ENCODE assay signal across 22 cellular contexts in the genomic region with DNA sequence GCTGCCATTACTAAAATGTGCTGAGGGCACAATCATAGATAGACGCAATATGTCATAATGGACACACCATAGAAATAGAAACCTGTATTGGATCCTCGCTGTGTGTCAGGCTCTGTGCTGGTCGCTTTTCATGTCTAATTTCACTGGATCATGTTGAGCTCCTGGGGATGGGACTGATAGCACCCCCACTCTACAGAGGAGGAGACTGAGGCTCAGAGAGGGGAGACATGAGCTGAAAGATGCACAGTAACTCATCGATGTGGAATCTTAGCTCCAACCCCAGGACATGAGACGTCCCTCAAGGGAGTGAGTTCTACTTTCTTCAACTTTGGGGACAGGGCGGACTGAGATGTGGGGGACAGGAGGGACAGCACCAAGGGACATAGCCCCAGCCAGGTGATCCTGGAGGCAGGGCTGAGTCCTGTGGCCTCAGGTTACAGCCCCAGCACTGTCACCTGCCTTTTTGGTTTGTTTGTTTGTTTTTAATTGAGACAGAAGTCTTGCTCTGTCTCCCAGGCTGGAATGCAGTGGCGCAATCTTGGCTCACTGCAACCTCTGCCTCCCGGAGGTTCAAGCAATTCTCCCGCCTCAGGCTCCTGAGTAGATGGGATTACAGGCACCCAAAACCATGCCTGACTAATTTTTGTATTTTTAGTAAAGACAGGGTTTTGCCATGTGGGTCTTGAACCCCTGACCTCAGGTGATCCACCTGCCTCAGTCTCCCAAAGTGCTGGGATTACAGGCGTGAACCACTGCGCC. TPM values are rescaled to one million over a fixed set of nuclear protein-coding genes. Genes with fewer than 3 reads are reported as not detected.
DNase-seq lines count a peak whose midpoint lies in the region; ATAC-seq and TF ChIP-seq lines count a peak whose summit lies in the region.
"Had no signal": no experiment of that assay in that cellular context is flagged by ENCODE, and none has a peak within 500 bp of the region (broad histone marks: within the 10 kb centered on the region; RNA-seq: fewer than 3 reads in every experiment).

No MANE protein-coding gene starts in this region.

- POLR2A ChIA-PET in MCF 10A (lab: Yijun Ruan, JAX) (interaction anchor here (0.9 to 7.1 kb wide), 5 partner anchors 9 to 83 kb away, joined by 3 to 153 read pairs (median 7); a partner anchor contains a TSS), WTC11 (lab: Charles Lee) (no interaction called here)

- no peak overlapping the region for H3K4me3 ChIP-seq in mammary epithelial cell (replicated peaks in 1 of 3; ENCODE audit: insufficient read depth in 1 of 3, low read depth in 2 of 3, low read length in 3 of 3)
- H3K4me3 ChIP-seq in spleen = no peak overlapping the region
- H3K4me3 ChIP-seq: GM12878 had no signal

- H3K4me1 Mint-ChIP-seq in MCF 10A (ENCODE audit: insufficient read depth, unreplicated experiment) (peaks cover 36% of the 10 kb centered on the region), WTC11 (peaks cover 7% of the 10 kb centered on the region)

- no peak for TF ChIP-seq POLR2A in spleen (IDR thresholded peaks at IDR 0.05)

- TF ChIP-seq CTCF in MCF 10A (IDR thresholded peaks at IDR 0.05; ENCODE audit: unreplicated experiment) (no peak), mammary epithelial cell (conservative IDR thresholded peaks at IDR 0.05 in 1 of 2, IDR thresholded peaks at IDR 0.05 in 1 of 2; ENCODE audit: extremely low read depth in 1 of 2, insufficient read depth in 1 of 2, low read depth in 1 of 2, low read length in 2 of 2) (no peak), WTC11 (IDR thresholded peaks at IDR 0.05) (no peak), spleen (IDR thresholded peaks at IDR 0.05 in 8 of 11, conservative IDR thresholded peaks at IDR 0.05 in 3 of 11) (no peak)

- peak overlapping the region; percentile 54 for H3K27ac Mint-ChIP-seq in MCF 10A (ENCODE audit: low read depth, unreplicated experiment)
- no peak overlapping the region for H3K27ac Mint-ChIP-seq in WTC11
- H3K27ac Mint-ChIP-seq: CD14-positive monocyte; T-helper 1 cell treated with Interleukin-12 subunit alpha and Interleukin-12 subunit beta and Interleukin-4 antibody, amounts not matched to agents 30 μg/mL and 1 μg/mL, for 36 hours had no signal

- dilution Hi-C loops in mammary epithelial cell (cut with HindIII; ENCODE audit: low sequenced_read_pairs) = no loop called here

- DNase-seq in MCF 10A (ENCODE audit: unreplicated experiment) (peak; percentile 84), mammary epithelial cell (no peak), WTC11 (ENCODE audit: low spot score) (no peak), left lobe of liver (ENCODE audit: low spot score) (peak; percentile 76), spleen (no peak), NCI-H1436 treated with DMSO at 0.1 percent for 48 hours (lab: John Stamatoyannopoulos, UW) (no peak), NCI-H187 treated with DMSO at 0.1 percent for 48 hours (lab: John Stamatoyannopoulos, UW) (no peak)
- DNase-seq: activated CD4-positive, CD25-positive, alpha-beta regulatory T cell; activated CD8-positive, alpha-beta memory T cell treated with anti-CD3 and anti-CD28 coated beads for 24 hours; effector CD8-positive, alpha-beta T cell; hippocampal formation; NCI-H1436; NCI-H446 treated with DMSO at 0.1 percent for 48 hours; retina; SIG-M5; stimulated activated naive CD8-positive, alpha-beta T cell treated with anti-CD3 and anti-CD28 coated beads, Interleukin-15, Interleukin-2, amounts not matched to agents 100 U/mL and 50 U/mL, for 24 hours had no signal

- H3K27ac ChIP-seq in mammary epithelial cell (ENCODE audit: insufficient read depth, low read depth, low read length) (no peak overlapping the region), spleen (no peak overlapping the region)

- BruUV-seq in MCF 10A (replicated peaks; lab: Mats Ljungman, UMichigan) (no TSS peak), mammary epithelial cell (replicated peaks; lab: Mats Ljungman, UMichigan) (no TSS peak)

- intact Hi-C loops in MCF 10A (cut with micrococcal nuclease) (no loop called here), mammary epithelial cell (cut with micrococcal nuclease) (no loop called here), spleen (cut with DNase I; ENCODE audit: low total_unique reads) (no loop called here)

- H3K36me3 ChIP-seq in mammary epithelial cell (ENCODE audit: insufficient read depth, low read length) = no peaks in the 10 kb centered on the region
- no peaks in the 10 kb centered on the region for H3K36me3 ChIP-seq in spleen

- in situ Hi-C loops in mammary epithelial cell (cut with MboI; ENCODE audit: low sequenced_read_pairs in 2 of 2) = no loop called here

- H3K4me3 Mint-ChIP-seq in MCF 10A (ENCODE audit: unreplicated experiment) (no peak overlapping the region), WTC11 (no peak overlapping the region)
- H3K4me3 Mint-ChIP-seq: CD14-positive monocyte; central memory CD8-positive, alpha-beta T cell; T-helper 1 cell treated with Interleukin-12 subunit alpha and Interleukin-12 subunit beta and Interleukin-4 antibody, amounts not matched to agents 30 μg/mL and 1 μg/mL, for 36 hours had no signal

- 74% methylated on average over 11 of the region's 11 CpGs for WGBS in mammary epithelial cell (ENCODE audit: low coverage, missing lambda C conversion rate)
- WGBS in spleen, 5 donors = 78 to 90% (median 83%) methylated on average over 10 to 11 of the region's 11 CpGs

- H3K4me2 ChIP-seq in mammary epithelial cell (ENCODE audit: insufficient read depth, low read depth, low read length) = no peak overlapping the region

- H3K27me3 Mint-ChIP-seq in MCF 10A (ENCODE audit: insufficient read depth, unreplicated experiment) (no peaks in the 10 kb centered on the region), WTC11 (ENCODE audit: low read depth) (peaks cover 12% of the 10 kb centered on the region; the same call in 1 of the 2 replicates)
- H3K27me3 Mint-ChIP-seq: central memory CD8-positive, alpha-beta T cell had no signal

- peaks cover 6% of the 10 kb centered on the region for H3K36me3 Mint-ChIP-seq in MCF 10A (ENCODE audit: insufficient read depth, unreplicated experiment)
- H3K36me3 Mint-ChIP-seq in WTC11 = no peaks in the 10 kb centered on the region

- ATAC-seq in WTC11 (no peak), left lobe of liver (peak; percentile 90), GM21381 (IDR thresholded peaks at IDR 0.05; ENCODE audit: unreplicated experiment) (no peak)
- ATAC-seq: GM12878; stimulated activated naive CD8-positive, alpha-beta T cell treated with anti-CD3 and anti-CD28 coated beads, Interleukin-15, Interleukin-2, amounts not matched to agents 100 U/mL and 50 U/mL, for 24 hours had no signal

- no peak overlapping the region for H3K9ac ChIP-seq in mammary epithelial cell (ENCODE audit: insufficient read depth, low read length)

- H3K79me2 ChIP-seq in mammary epithelial cell (ENCODE audit: insufficient read depth, low read length) = no peaks in the 10 kb centered on the region

- H3K9me3 Mint-ChIP-seq in MCF 10A (ENCODE audit: unreplicated experiment) = no peaks in the 10 kb centered on the region
- no peaks in the 10 kb centered on the region for H3K9me3 Mint-ChIP-seq in WTC11
- H3K9me3 Mint-ChIP-seq: CD14-positive monocyte; central memory CD8-positive, alpha-beta T cell; T-helper 1 cell treated with Interleukin-12 subunit alpha and Interleukin-12 subunit beta and Interleukin-4 antibody, amounts not matched to agents 30 μg/mL and 1 μg/mL, for 36 hours had no signal

- no peaks in the 10 kb centered on the region for H4K20me1 ChIP-seq in mammary epithelial cell (ENCODE audit: insufficient read depth, low read length)

- no peaks in the 10 kb centered on the region for H3K27me3 ChIP-seq in mammary epithelial cell (ENCODE audit: insufficient read depth, low read length)
- H3K27me3 ChIP-seq in spleen (replicated peaks in 1 of 7) = peaks cover 0 to 7% (median 0%) of the 10 kb centered on the region in 7 donors

- H3K9me3 ChIP-seq in mammary epithelial cell (replicated peaks; ENCODE audit: insufficient read depth, low read length) (no peaks in the 10 kb centered on the region), spleen (no peaks in the 10 kb centered on the region)

- peaks cover 29% of the 10 kb centered on the region for H3K4me1 ChIP-seq in mammary epithelial cell (ENCODE audit: insufficient read depth, low read length)
- H3K4me1 ChIP-seq in spleen = peaks cover 6 to 40% (median 19%) of the 10 kb centered on the region in 6 donors

- CTCF ChIA-PET in MCF 10A (lab: Yijun Ruan, JAX) = interaction anchor here (0.5 to 6.2 kb wide), 4 partner anchors 15 to 602 kb away, joined by 3 to 53 read pairs (median 4); a partner anchor contains a TSS
- CTCF ChIA-PET in mammary epithelial cell (lab: Charles Lee; ENCODE audit: low non-redundant PET) = no interaction called here
- CTCF ChIA-PET in WTC11 (lab: Charles Lee) = interaction anchor here (0.5 to 1.6 kb wide), 3 partner anchors 10 to 71 kb away, joined by 3 to 5 read pairs (median 4); no protein-coding TSS in a partner anchor

- no peak overlapping the region for H2AFZ ChIP-seq in mammary epithelial cell (ENCODE audit: low read depth, low read length)

TF ChIP-seq in WTC11, 78 proteins besides CTCF, POLR2A, EP300 and RAD21:
- TF ChIP-seq GABPB1 (CRISPR knock-in tag; IDR thresholded peaks at IDR 0.05) (peak; percentile 67), SP1 (CRISPR knock-in tag; conservative IDR thresholded peaks at IDR 0.05) (no peak)

RNA-seq across cellular contexts. Expression of a gene that starts 6.6 kb away (rescaled TPM):
- total RNA-seq in MCF 10A (2022) (107 and 108 TPM in 2 replicates), mammary epithelial cell (100 to 1,000 TPM; 186 to 190 TPM), WTC11 (2021) (70.7 to 76.5 TPM (median 75.0 TPM) in 3 replicates), left lobe of liver (28.2 TPM), spleen (10 to 100 TPM; 17.1 to 40.4 (median 21.7) TPM)
- polyA plus RNA-seq in mammary epithelial cell (157 TPM), spleen (10 to 100 TPM; 30.0 to 58.1 (median 31.3) TPM)
- 60.3 TPM for polyA minus RNA-seq in mammary epithelial cell

RNA-seq across cellular contexts. Expression of a gene that starts 15.7 kb away (rescaled TPM):
- total RNA-seq in MCF 10A (2022) (71.6 and 97.4 TPM in 2 replicates), mammary epithelial cell (100 to 1,000 TPM; 133 to 182 TPM), WTC11 (2021) (54.5 to 88.7 TPM (median 81.9 TPM) in 3 replicates), left lobe of liver (70.7 TPM), spleen (100 to 1,000 TPM in 1 of 7 donors, 10 to 100 TPM in 6; 33.9 to 157 (median 43.0) TPM)
- polyA plus RNA-seq in mammary epithelial cell (176 TPM), spleen (10 to 100 TPM; 12.6 to 29.4 (median 19.7) TPM)
- 261 TPM for polyA minus RNA-seq in mammary epithelial cell

RNA-seq across cellular contexts. Expression of a gene that starts 26.9 kb away (rescaled TPM):
- total RNA-seq in MCF 10A (2022) (74.1 and 106 TPM in 2 replicates), mammary epithelial cell (100 to 1,000 TPM in 1 of 2 donors, 10 to 100 TPM in 1; 68.0 to 168 TPM), WTC11 (2021) (161 to 198 TPM (median 197 TPM) in 3 replicates), left lobe of liver (101 TPM), spleen (10 to 100 TPM; 51.6 to 92.2 (median 60.9) TPM)
- polyA plus RNA-seq in mammary epithelial cell (245 TPM), spleen (10 to 100 TPM; 75.8 to 89.0 (median 76.6) TPM)
- polyA minus RNA-seq in mammary epithelial cell = 522 TPM

RNA-seq across cellular contexts. Expression of a gene that starts 27.4 kb away (rescaled TPM):
- total RNA-seq in MCF 10A (2022) (0.29 and 0.42 TPM in 2 replicates), mammary epithelial cell (under 1 TPM; 0.56 to 0.83 TPM), WTC11 (2021) (0.68 to 1.2 TPM (median 0.87 TPM) in 3 replicates), left lobe of liver (0.13 TPM), spleen (10 to 100 TPM in 5 of 7 donors, 1 to 10 TPM in 2; 4.6 to 26.8 (median 12.4) TPM)
- polyA plus RNA-seq in mammary epithelial cell (not detected), spleen (1 to 10 TPM; 1.8 to 2.8 (median 2.2) TPM)
- polyA minus RNA-seq in mammary epithelial cell = not detected
- total RNA-seq: A673, GM12878 had no signal
- polyA plus RNA-seq: CD14-positive monocyte, GM12878 had no signal

Comparison
In these comparisons a context has a peak if more than half of its experiments do, and no peak if none do; other contexts are left out.
1. DNase-seq: peak in MCF 10A (single experiment) and left lobe of liver (single experiment); none in mammary epithelial cell (single experiment), WTC11 (single experiment), spleen (single experiment), NCI-H1436 treated with DMSO at 0.1 percent for 48 hours (single experiment) and NCI-H187 treated with DMSO at 0.1 percent for 48 hours (single experiment).